Comparison of ENCODE assay signal across 8 cellular contexts in the genomic region with DNA sequence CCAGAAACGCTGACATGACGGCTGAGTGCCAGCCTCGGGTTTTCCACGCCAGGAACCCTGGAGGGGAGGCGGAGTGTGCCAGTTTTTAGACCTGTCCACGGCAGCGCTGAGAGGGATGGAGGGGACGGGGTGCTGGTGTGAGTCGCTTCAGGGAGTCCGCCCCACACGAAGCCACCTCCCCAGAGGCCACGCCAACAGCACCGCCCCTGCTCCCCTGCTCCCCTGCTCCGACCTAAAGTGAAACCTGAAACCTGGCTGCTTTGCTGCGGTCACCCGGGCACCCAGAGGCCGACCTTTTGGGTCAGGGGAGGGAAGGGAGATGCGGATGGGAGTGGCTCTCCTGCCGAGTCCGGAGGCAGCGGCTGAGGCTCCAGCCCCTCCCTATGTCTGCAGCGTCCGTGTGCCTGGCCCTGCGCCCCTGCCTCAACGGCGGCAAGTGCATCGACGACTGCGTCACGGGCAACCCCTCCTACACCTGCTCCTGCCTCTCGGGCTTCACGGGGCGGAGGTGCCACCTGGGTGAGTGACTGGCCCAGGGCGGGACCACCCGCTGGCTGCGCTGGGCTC. TPM values are rescaled to one million over a fixed set of nuclear protein-coding genes. Genes with fewer than 3 reads are reported as not detected.
DNase-seq lines count a peak whose midpoint lies in the region; ATAC-seq and TF ChIP-seq lines count a peak whose summit lies in the region.

No MANE protein-coding gene starts in this region.

- peak; percentile 68 for ATAC-seq in CD8-positive, alpha-beta T cell
- ATAC-seq in GM21529 (IDR thresholded peaks at IDR 0.05; ENCODE audit: unreplicated experiment) (peak; percentile 73), right cardiac atrium (peak; percentile 29 to 46)

- H3K27ac Mint-ChIP-seq in CD8-positive, alpha-beta T cell: peak overlapping the region; percentile 88
- no peak overlapping the region for H3K27ac Mint-ChIP-seq in activated T-helper 1 cell treated with anti-CD3 and anti-CD28 coated beads, Interleukin-12 subunit alpha, Interleukin-12 subunit beta, Interleukin-2, Interleukin-4 antibody, amounts not matched to agents 30 ng/mL and 10 ng/mL and 1 ng/mL, durations not matched to agents 14 hours and 24 hours and 36 hours

- CTCF ChIA-PET in CD8-positive, alpha-beta T cell (lab: Charles Lee): no interaction called here

- peaks cover 5% of the 10 kb centered on the region for H3K36me3 Mint-ChIP-seq in CD8-positive, alpha-beta T cell
- peaks cover 6% of the 10 kb centered on the region for H3K36me3 Mint-ChIP-seq in activated T-helper 1 cell treated with anti-CD3 and anti-CD28 coated beads, Interleukin-12 subunit alpha, Interleukin-12 subunit beta, Interleukin-2, Interleukin-4 antibody, amounts not matched to agents 30 ng/mL and 10 ng/mL and 1 ng/mL, durations not matched to agents 14 hours and 24 hours and 36 hours (ENCODE audit: low read depth)

- no peaks in the 10 kb centered on the region for H3K36me3 ChIP-seq in CD8-positive, alpha-beta T cell (ENCODE audit: insufficient read depth, low read length)

- peak overlapping the region; percentile 66 for H3K4me3 ChIP-seq in CD8-positive, alpha-beta T cell (ENCODE audit: low read depth, low read length)
- H3K4me3 ChIP-seq in right cardiac atrium (ENCODE audit: low read length): peak overlapping the region; percentile 17

- DNase-seq in CD8-positive, alpha-beta T cell: peak; percentile 45 to 84 (median 68)
- peak; percentile 52 for DNase-seq in NCI-H1105 treated with DMSO at 0.1 percent for 48 hours (lab: John Stamatoyannopoulos, UW)
- DNase-seq in activated T-helper 1 cell treated with anti-CD3 and anti-CD28 coated beads, Interleukin-12 subunit alpha, Interleukin-12 subunit beta, Interleukin-2, Interleukin-4 antibody, amounts not matched to agents 30 ng/mL and 10 ng/mL and 1 ng/mL, durations not matched to agents 14 hours and 24 hours and 36 hours (ENCODE audit: low spot score): peak; percentile 75
- peak in 1 of 3 donors; percentile 63 for DNase-seq in right cardiac atrium
- peak; percentile 21 to 45 for DNase-seq in stimulated activated CD4-positive, alpha-beta T cell treated with anti-CD3 and anti-CD28 coated beads, Interleukin-4, amount 100 ng/mL, for 4 hours
- DNase-seq in posterior vena cava (ENCODE audit: low spot score): no peak
- DNase-seq in DMS53 (lab: John Stamatoyannopoulos, UW): no peak

- H3K27me3 ChIP-seq in CD8-positive, alpha-beta T cell (ENCODE audit: insufficient read depth, low read length): no peaks in the 10 kb centered on the region
- no peaks in the 10 kb centered on the region for H3K27me3 ChIP-seq in right cardiac atrium (ENCODE audit: control insufficient read depth, insufficient read depth)

- no peaks in the 10 kb centered on the region for H3K9me3 Mint-ChIP-seq in CD8-positive, alpha-beta T cell
- H3K9me3 Mint-ChIP-seq in activated T-helper 1 cell treated with anti-CD3 and anti-CD28 coated beads, Interleukin-12 subunit alpha, Interleukin-12 subunit beta, Interleukin-2, Interleukin-4 antibody, amounts not matched to agents 30 ng/mL and 10 ng/mL and 1 ng/mL, durations not matched to agents 14 hours and 24 hours and 36 hours: no peaks in the 10 kb centered on the region

- peaks cover 15% of the 10 kb centered on the region for H3K4me1 Mint-ChIP-seq in CD8-positive, alpha-beta T cell (ENCODE audit: low read depth)
- peaks cover 21% of the 10 kb centered on the region for H3K4me1 Mint-ChIP-seq in activated T-helper 1 cell treated with anti-CD3 and anti-CD28 coated beads, Interleukin-12 subunit alpha, Interleukin-12 subunit beta, Interleukin-2, Interleukin-4 antibody, amounts not matched to agents 30 ng/mL and 10 ng/mL and 1 ng/mL, durations not matched to agents 14 hours and 24 hours and 36 hours (ENCODE audit: low read depth)

- WGBS in right cardiac atrium: 22% methylated on average over 36 of the region's 36 CpGs

- no peaks in the 10 kb centered on the region for H3K9me3 ChIP-seq in CD8-positive, alpha-beta T cell (ENCODE audit: low read length)
- no peaks in the 10 kb centered on the region for H3K9me3 ChIP-seq in right cardiac atrium (ENCODE audit: control insufficient read depth, low read length)

- H3K27ac ChIP-seq in CD8-positive, alpha-beta T cell (ENCODE audit: low read depth, low read length): peak overlapping the region; percentile 88
- no peak overlapping the region for H3K27ac ChIP-seq in right cardiac atrium (ENCODE audit: low read length)

- TF ChIP-seq CTCF in CD8-positive, alpha-beta T cell (IDR thresholded peaks at IDR 0.05): no peak

- peaks cover 25% of the 10 kb centered on the region for H3K4me1 ChIP-seq in CD8-positive, alpha-beta T cell (ENCODE audit: insufficient read depth, low read length)
- peaks cover 5% of the 10 kb centered on the region for H3K4me1 ChIP-seq in right cardiac atrium (ENCODE audit: control insufficient read depth, insufficient read depth, low read length)

- H3K27me3 Mint-ChIP-seq in CD8-positive, alpha-beta T cell (ENCODE audit: low read depth): no peaks in the 10 kb centered on the region
- H3K27me3 Mint-ChIP-seq in activated T-helper 1 cell treated with anti-CD3 and anti-CD28 coated beads, Interleukin-12 subunit alpha, Interleukin-12 subunit beta, Interleukin-2, Interleukin-4 antibody, amounts not matched to agents 30 ng/mL and 10 ng/mL and 1 ng/mL, durations not matched to agents 14 hours and 24 hours and 36 hours (ENCODE audit: insufficient read depth): no peaks in the 10 kb centered on the region

- H3K4me3 Mint-ChIP-seq in CD8-positive, alpha-beta T cell: peak overlapping the region; percentile 80
- peak overlapping the region; percentile 69 for H3K4me3 Mint-ChIP-seq in activated T-helper 1 cell treated with anti-CD3 and anti-CD28 coated beads, Interleukin-12 subunit alpha, Interleukin-12 subunit beta, Interleukin-2, Interleukin-4 antibody, amounts not matched to agents 30 ng/mL and 10 ng/mL and 1 ng/mL, durations not matched to agents 14 hours and 24 hours and 36 hours

- intact Hi-C loops in CD8-positive, alpha-beta T cell (cut with DNase I, micrococcal nuclease): loop anchor here (5.0 kb wide), 2 partner anchors 39 to 66 kb away; a partner anchor contains a TSS
- intact Hi-C loops in activated T-helper 1 cell treated with anti-CD3 and anti-CD28 coated beads, Interleukin-12 subunit alpha, Interleukin-12 subunit beta, Interleukin-2, Interleukin-4 antibody, amounts not matched to agents 30 ng/mL and 10 ng/mL and 1 ng/mL, durations not matched to agents 14 hours and 24 hours and 36 hours (cut with micrococcal nuclease): loop anchor here (2.0 kb wide), 1 partner anchor 38 kb away; a partner anchor contains a TSS
- intact Hi-C loops in right cardiac atrium (cut with DNase I) (no loop called here), posterior vena cava (cut with DNase I) (no loop called here)

- POLR2A ChIA-PET in CD8-positive, alpha-beta T cell (lab: Charles Lee): no interaction called here

RNA-seq across cellular contexts. Expression of a gene that starts 38.1 kb away (rescaled TPM):
- total RNA-seq in CD8-positive, alpha-beta T cell: 10 to 100 TPM; 32.4 to 38.4 TPM
- 1.6 and 2.5 TPM in 2 replicates for total RNA-seq in activated T-helper 1 cell treated with anti-CD3 and anti-CD28 coated beads, Interleukin-12 subunit alpha, Interleukin-12 subunit beta, Interleukin-2, Interleukin-4 antibody, amounts not matched to agents 30 ng/mL and 10 ng/mL and 1 ng/mL, durations not matched to agents 14 hours and 24 hours and 36 hours
- total RNA-seq in right cardiac atrium: 10 to 100 TPM; 13.8 to 19.2 (median 16.8) TPM
- 6.7 TPM for polyA plus RNA-seq in right cardiac atrium
- total RNA-seq in posterior vena cava: 10 to 100 TPM; 39.7 to 62.7 TPM

Comparison
In these comparisons a context has a peak if more than half of its experiments do, and no peak if none do; other contexts are left out.
1. DNase-seq: peak in CD8-positive, alpha-beta T cell (7 of 7), NCI-H1105 treated with DMSO at 0.1 percent for 48 hours (single experiment), activated T-helper 1 cell treated with anti-CD3 and anti-CD28 coated beads, Interleukin-12 subunit alpha, Interleukin-12 subunit beta, Interleukin-2, Interleukin-4 antibody, amounts not matched to agents 30 ng/mL and 10 ng/mL and 1 ng/mL, durations not matched to agents 14 hours and 24 hours and 36 hours (single experiment) and stimulated activated CD4-positive, alpha-beta T cell treated with anti-CD3 and anti-CD28 coated beads, Interleukin-4, amount 100 ng/mL, for 4 hours (2 of 2); none in posterior vena cava (single experiment) and DMS53 (single experiment).
2. intact Hi-C loops: an anchor here in CD8-positive, alpha-beta T cell (5.0 kb wide) and activated T-helper 1 cell treated with anti-CD3 and anti-CD28 coated beads, Interleukin-12 subunit alpha, Interleukin-12 subunit beta, Interleukin-2, Interleukin-4 antibody, amounts not matched to agents 30 ng/mL and 10 ng/mL and 1 ng/mL, durations not matched to agents 14 hours and 24 hours and 36 hours (2.0 kb wide); none called in right cardiac atrium and posterior vena cava.
3. Peak in every context shown above with its lines, with median percentiles within 50 percentile points of each other: ATAC-seq.